ENCODE assay signal across 35 cellular contexts in the genomic region with DNA sequence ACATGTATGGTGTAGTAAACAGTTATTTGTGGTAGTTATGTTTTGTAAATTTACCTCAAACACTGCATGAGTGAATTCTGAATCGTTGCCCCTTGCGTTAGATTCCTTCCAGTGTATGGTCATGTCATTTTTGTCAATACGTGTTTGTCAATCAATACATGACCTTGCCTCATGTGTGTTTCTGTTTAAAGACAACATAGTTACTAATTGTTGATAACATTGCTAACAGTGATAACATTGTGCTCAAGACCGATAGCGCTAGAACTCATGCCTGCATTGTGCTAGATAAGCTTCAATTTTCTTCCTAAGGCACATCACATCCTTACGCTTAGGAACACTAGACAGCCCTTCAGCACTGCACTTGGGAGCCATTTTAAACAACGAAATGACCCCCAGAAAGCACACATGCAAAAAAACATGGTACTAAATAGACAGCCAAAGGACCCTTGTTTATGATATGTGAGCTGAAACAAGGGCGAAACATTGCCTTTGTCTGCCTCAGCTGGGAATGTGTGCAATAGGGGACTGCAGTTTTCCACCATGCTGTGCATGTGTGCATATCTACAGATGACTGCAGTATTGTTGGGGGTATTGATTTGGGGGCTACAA.
"Had no signal": no experiment of that assay in that cellular context is flagged by ENCODE, and none has a peak within 500 bp of the region (broad histone marks: within the 10 kb centered on the region; RNA-seq: fewer than 3 reads in every experiment).

No MANE protein-coding gene starts in this region.

- H3K4me2 ChIP-seq: KMS-11, PC-9 had no signal

- H3K27ac Mint-ChIP-seq: activated B cell treated with CpG ODN at 0.5 μM for 24 hours; activated CD8-positive, alpha-beta T cell treated with anti-CD3 and anti-CD28 coated beads, Interleukin-2, amount 10 ng/mL, durations not matched to agents 7 days and 5 days; activated naive CD4-positive, alpha-beta T cell treated with anti-CD3 and anti-CD28 coated beads, Interleukin-2, amount 50 U/mL, for 24 hours; activated naive CD8-positive, alpha-beta T cell treated with anti-CD3 and anti-CD28 coated beads, Interleukin-2, amount 10 ng/mL, durations not matched to agents 7 days and 5 days; activated T-cell treated with anti-CD3 and anti-CD28 coated beads, Interleukin-2, amount 50 U/mL, for 24 hours; activated T-helper 2 cell treated with anti-CD3 and anti-CD28 coated beads, Interferon-gamma antibody, Interleukin-2, Interleukin-4, amounts not matched to agents 10 μg/mL and 5 μg/mL and 100 μg/mL, durations not matched to agents 14 hours and 24 hours and 36 hours had no signal

- H3K9me3 ChIP-seq: ascending aorta had no signal

- H3K9ac ChIP-seq: KMS-11 had no signal

- FAIRE-seq: RCC 7860 had no signal

- H3K4me3 ChIP-seq: ascending aorta, PC-9 had no signal

- H3K4me3 Mint-ChIP-seq: activated B cell treated with CpG ODN at 0.5 μM for 24 hours; activated CD4-positive, alpha-beta T cell treated with anti-CD3 and anti-CD28 coated beads, Interleukin-2, amount 10 ng/mL, durations not matched to agents 24 days and 14 days; activated CD8-positive, alpha-beta T cell treated with anti-CD3 and anti-CD28 coated beads, Interleukin-2, amount 10 ng/mL, durations not matched to agents 7 days and 5 days; activated naive CD4-positive, alpha-beta T cell treated with anti-CD3 and anti-CD28 coated beads, Interleukin-2, amount 50 U/mL, for 24 hours; activated naive CD8-positive, alpha-beta T cell treated with anti-CD3 and anti-CD28 coated beads, Interleukin-2, amount 10 ng/mL, durations not matched to agents 7 days and 5 days; activated T-cell treated with anti-CD3 and anti-CD28 coated beads, Interleukin-2, amount 50 U/mL, for 24 hours had no signal

- H2AFZ ChIP-seq: PC-9 had no signal

- H3K27me3 ChIP-seq: ascending aorta had no signal

- DNase-seq: activated B cell treated with CpG ODN at 0.5 μM for 24 hours; activated CD4-positive, alpha-beta T cell treated with anti-CD3 and anti-CD28 coated beads for 1 hour; activated CD4-positive, alpha-beta T cell treated with anti-CD3 and anti-CD28 coated beads, Interleukin-2, amount 10 ng/mL, durations not matched to agents 24 days and 14 days; activated CD4-positive, alpha-beta T cell treated with anti-CD3 and anti-CD28 coated beads, Interleukin-2, amount 50 U/mL, for 48 hours; activated CD8-positive, alpha-beta T cell treated with anti-CD3 and anti-CD28 coated beads, Interleukin-2, amount 10 ng/mL, durations not matched to agents 7 days and 5 days; activated gamma-delta T cell; activated naive CD4-positive, alpha-beta T cell treated with Interleukin-2 at 50 U/mL for 16 hours; activated naive CD8-positive, alpha-beta T cell treated with anti-CD3 and anti-CD28 coated beads, Interleukin-2, amount 10 ng/mL, durations not matched to agents 7 days and 5 days; activated T-cell treated with anti-CD3 and anti-CD28 coated beads, Interleukin-2, amount 50 U/mL, for 24 hours; amygdala; MM.1S; MV-4-11; NCI-H1092; NCI-H1436 treated with DMSO at 0.1 percent for 48 hours; NCI-H1694 treated with DMSO at 0.1 percent for 48 hours; NCI-H2029 treated with DMSO at 0.1 percent for 48 hours; NCI-H2107; NCI-H2171; NCI-H510A; NCI-H526; NCI-H748 treated with DMSO at 0.1 percent for 48 hours; NK-92 treated with Interleukin-12 subunit alpha and Interleukin-12 subunit beta, amount 100 ng/mL, for 24 hours; PC-9; Right ventricle myocardium superior; SW 1271; T-helper 1 cell; T-helper 2 cell; T-helper 9 cell had no signal

- H3K36me3 ChIP-seq: ascending aorta had no signal

- H3K27me3 Mint-ChIP-seq: activated B cell treated with CpG ODN at 0.5 μM for 24 hours; activated CD4-positive, alpha-beta T cell treated with anti-CD3 and anti-CD28 coated beads, Interleukin-2, amount 10 ng/mL, durations not matched to agents 24 days and 14 days; activated naive CD4-positive, alpha-beta T cell treated with anti-CD3 and anti-CD28 coated beads, Interleukin-2, amount 50 U/mL, for 24 hours; activated naive CD8-positive, alpha-beta T cell treated with anti-CD3 and anti-CD28 coated beads, Interleukin-2, amount 10 ng/mL, durations not matched to agents 7 days and 5 days; activated T-cell treated with anti-CD3 and anti-CD28 coated beads, Interleukin-2, amount 50 U/mL, for 24 hours had no signal

- H3K27ac ChIP-seq: KMS-11, PC-9, RWPE1, VCaP had no signal

- ATAC-seq: activated CD8-positive, alpha-beta T cell treated with anti-CD3 and anti-CD28 coated beads, Interleukin-2, amount 10 ng/mL, durations not matched to agents 7 days and 5 days had no signal

- H3K9me3 Mint-ChIP-seq: activated B cell treated with CpG ODN at 0.5 μM for 24 hours; activated CD4-positive, alpha-beta T cell treated with anti-CD3 and anti-CD28 coated beads, Interleukin-2, amount 10 ng/mL, durations not matched to agents 24 days and 14 days; activated naive CD4-positive, alpha-beta T cell treated with anti-CD3 and anti-CD28 coated beads, Interleukin-2, amount 50 U/mL, for 24 hours; activated naive CD8-positive, alpha-beta T cell treated with anti-CD3 and anti-CD28 coated beads, Interleukin-2, amount 10 ng/mL, durations not matched to agents 7 days and 5 days; activated T-helper 2 cell treated with anti-CD3 and anti-CD28 coated beads, Interferon-gamma antibody, Interleukin-2, Interleukin-4, amounts not matched to agents 10 μg/mL and 5 μg/mL and 100 μg/mL, durations not matched to agents 14 hours and 24 hours and 36 hours had no signal
